8 cellular contexts compared by ENCODE assay signal in the genomic region with DNA sequence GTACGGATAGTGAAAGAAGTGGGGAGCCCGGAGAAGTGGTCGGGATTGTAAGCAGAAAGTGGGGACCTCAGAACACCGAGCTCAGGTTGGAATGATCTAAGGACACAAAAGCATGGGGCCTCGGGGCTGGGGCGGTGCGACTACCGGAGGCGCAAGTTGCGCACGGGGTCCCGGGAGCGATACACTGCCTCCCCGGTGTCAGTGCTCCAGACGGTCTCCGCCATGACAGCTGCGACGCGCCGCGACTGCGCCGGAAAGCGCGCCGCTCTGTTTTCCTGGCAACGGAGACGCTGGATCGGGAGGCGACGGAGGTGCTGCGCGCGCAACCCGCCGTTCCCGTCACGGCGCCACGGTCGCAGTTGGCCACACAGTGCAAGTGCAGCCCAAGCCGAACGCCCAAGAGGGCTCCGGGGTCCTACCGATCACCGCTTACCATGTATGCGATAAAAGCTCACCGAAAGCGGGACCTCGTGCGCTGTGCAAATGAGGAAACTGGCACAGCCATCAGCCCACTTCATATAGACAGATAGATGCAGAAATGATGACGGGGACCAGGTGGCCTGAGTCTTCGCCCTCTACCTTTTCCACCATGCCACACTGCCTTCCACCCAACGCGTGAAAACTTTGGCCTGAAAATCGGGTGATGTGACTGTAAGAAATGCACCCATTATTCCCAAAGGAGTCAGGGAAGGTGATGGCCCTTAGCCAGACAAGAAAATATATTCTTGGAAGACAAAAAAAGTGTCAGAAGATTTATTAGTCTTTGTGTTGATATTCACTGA. TPM values are rescaled to one million over a fixed set of nuclear protein-coding genes. Genes with fewer than 3 reads are reported as not detected.
DNase-seq lines count a peak whose midpoint lies in the region; ATAC-seq and TF ChIP-seq lines count a peak whose summit lies in the region.

A gene (minus strand): TSS at position 249 of the 782 bp plus-strand sequence. CDS start 25 bp downstream, at position 224.

- peak within 1 kb of the TSS; percentile 11 for H2BK5ac ChIP-seq in IMR-90 (ENCODE audit: low read depth, low read length, poor library complexity, severe bottlenecking)

- no peaks in the 10 kb centered on the region for H4K20me1 ChIP-seq in IMR-90 (ENCODE audit: insufficient read depth, low read length)
- H4K20me1 ChIP-seq in OCI-LY3 (ENCODE audit: insufficient read depth, low read length) = no peaks in the 10 kb centered on the region

- DNase-seq in DMS153 treated with DMSO at 0.1 percent for 48 hours (lab: John Stamatoyannopoulos, UW; ENCODE audit: unreplicated experiment) (peak; percentile 82), IMR-90 (peak; percentile 85), activated T-cell treated with anti-CD3 and anti-CD28 coated beads for 1 hour (ENCODE audit: low read depth) (peak; percentile 92), epithelial cell of esophagus (ENCODE audit: low read depth) (peak; percentile 91), mucosa of descending colon (peak; percentile 96 to 98 (median 97))
- peak; percentile 83 to 89 for DNase-seq in stimulated activated CD8-positive, alpha-beta memory T cell treated with anti-CD3 and anti-CD28 coated beads, Interleukin-4, amount 100 ng/mL, for 1 hour (ENCODE audit: low read depth in 2 of 2, low spot score in 1 of 2)

- H3K18ac ChIP-seq in IMR-90 (ENCODE audit: low read depth, low read length) = peak within 1 kb of the TSS; percentile 14; the same call in 1 of the 2 replicates

- H2AFZ ChIP-seq in IMR-90 (replicated peaks; ENCODE audit: low read length, poor library complexity) (peak within 1 kb of the TSS; percentile 99), OCI-LY3 (ENCODE audit: low read depth, low read length) (peak within 1 kb of the TSS; percentile 99)

- no peak within 1 kb of the TSS for H2BK15ac ChIP-seq in IMR-90 (ENCODE audit: low read depth, low read length)

- H4K8ac ChIP-seq in IMR-90 (ENCODE audit: low read depth in 2 of 2, low read length in 2 of 2) = peak within 1 kb of the TSS; percentile 94 to 96

- H3K4me1 ChIP-seq in IMR-90 (ENCODE audit: control insufficient read depth, insufficient read depth, low read length) (peaks cover 3% of the 10 kb centered on the region; the same call in 1 of the 2 replicates), OCI-LY3 (ENCODE audit: low read length) (peaks cover 13% of the 10 kb centered on the region), mucosa of descending colon (ENCODE audit: low read depth) (peaks cover 5% of the 10 kb centered on the region)

- H3K56ac ChIP-seq in IMR-90 (ENCODE audit: extremely low read depth, insufficient read depth, low read length) = peak within 1 kb of the TSS; percentile 37; the same call in 1 of the 2 replicates

- in situ Hi-C loops in IMR-90 (cut with MboI; ENCODE audit: low sequenced_read_pairs) = no loop called here

- dilution Hi-C loops in IMR-90 (cut with HindIII; ENCODE audit: low sequenced_read_pairs, unreplicated experiment) = no loop called here

- peak within 1 kb of the TSS; percentile 83; the same call in 1 of the 2 replicates for H3K23ac ChIP-seq in IMR-90 (ENCODE audit: low read depth, low read length)

- intact Hi-C loops in IMR-90 (cut with micrococcal nuclease) (no loop called here), mucosa of descending colon (cut with DNase I, micrococcal nuclease) (no loop called here)

- peak within 1 kb of the TSS; percentile 69 for H3K4ac ChIP-seq in IMR-90 (ENCODE audit: low read depth, low read length)

- H3K9me1 ChIP-seq in IMR-90 (ENCODE audit: insufficient read depth, low read length) = peaks cover 5% of the 10 kb centered on the region; the same call in 1 of the 2 replicates

- H3K36me3 ChIP-seq in IMR-90 (ENCODE audit: control insufficient read depth, insufficient read depth, low read length) (peaks cover 4% of the 10 kb centered on the region; the same call in 1 of the 2 replicates), OCI-LY3 (replicated peaks; ENCODE audit: low read depth, low read length) (no peaks in the 10 kb centered on the region), mucosa of descending colon (ENCODE audit: low read depth) (no peaks in the 10 kb centered on the region)

- TF ChIP-seq POLR2A in IMR-90 (IDR thresholded peaks at IDR 0.05; ENCODE audit: low read depth, low read length) = peak; percentile 42; the same call in 1 of the 2 replicates

- peak within 1 kb of the TSS; percentile 83 for H3K9ac ChIP-seq in IMR-90 (ENCODE audit: low read depth, low read length)
- peak within 1 kb of the TSS; percentile 73 for H3K9ac ChIP-seq in OCI-LY3 (ENCODE audit: low read length)

- H3K9me3 ChIP-seq in IMR-90 (ENCODE audit: control insufficient read depth, insufficient read depth, low read length) (no peaks in the 10 kb centered on the region), OCI-LY3 (ENCODE audit: insufficient read depth, low read length) (no peaks in the 10 kb centered on the region), mucosa of descending colon (no peaks in the 10 kb centered on the region)

- TF ChIP-seq RAD21 in IMR-90 (IDR thresholded peaks at IDR 0.05; ENCODE audit: low read length) = peak; percentile 22; the same call in 1 of the 2 replicates

- H3K4me3 ChIP-seq in IMR-90 (ENCODE audit: insufficient read depth, low read depth, low read length) (peak within 1 kb of the TSS; percentile 71), OCI-LY3 (ENCODE audit: low read length) (peak within 1 kb of the TSS; percentile 80), epithelial cell of esophagus (ENCODE audit: low read length) (peak within 1 kb of the TSS; percentile 84), mucosa of descending colon (peak within 1 kb of the TSS; percentile 47)

- H3K27me3 ChIP-seq in IMR-90 (ENCODE audit: control insufficient read depth, insufficient read depth, low read length) (no peaks in the 10 kb centered on the region), OCI-LY3 (ENCODE audit: low read depth, low read length) (peaks cover 3% of the 10 kb centered on the region; the same call in 1 of the 2 replicates)

- no peaks in the 10 kb centered on the region for H3K79me2 ChIP-seq in OCI-LY3 (ENCODE audit: low read length)

- peak within 1 kb of the TSS; percentile 26; the same call in 1 of the 2 replicates for H2BK120ac ChIP-seq in IMR-90 (ENCODE audit: low read depth, low read length)

- H3K27ac ChIP-seq in IMR-90 (ENCODE audit: insufficient read depth, low read length) (peak within 1 kb of the TSS; percentile 63), OCI-LY3 (ENCODE audit: low read length) (peak within 1 kb of the TSS; percentile 30)

- WGBS in IMR-90 (ENCODE audit: extremely low coverage in 2 of 2, insufficient read length in 1 of 2), 2 experiments = 1% methylated on average over 43 of the region's 56 CpGs; no CpG with 5 or more reads in 1 of the 2 experiments

- TF ChIP-seq CTCF in IMR-90 (conservative IDR thresholded peaks at IDR 0.05; ENCODE audit: low read depth, low read length) (peak; percentile 59), OCI-LY3 (IDR thresholded peaks at IDR 0.05; ENCODE audit: low read depth, low read length) (peak; percentile 47), epithelial cell of esophagus (IDR thresholded peaks at IDR 0.05; ENCODE audit: insufficient read depth, low read depth, low read length, missing control alignments) (peak; percentile 64), mucosa of descending colon (IDR thresholded peaks at IDR 0.05) (peak; percentile 79)

- CTCF ChIA-PET in IMR-90 (lab: Yijun Ruan, JAX) = interaction anchor here (0.5 to 0.6 kb wide), 2 partner anchors 12 to 340 kb away, joined by 3 to 4 read pairs; no protein-coding TSS in a partner anchor

- peak within 1 kb of the TSS; percentile 96 for H4K5ac ChIP-seq in IMR-90 (ENCODE audit: low read depth, low read length)

- H3K14ac ChIP-seq in IMR-90 (replicated peaks; ENCODE audit: low read depth, low read length) = peak within 1 kb of the TSS; percentile 85

- no peak within 1 kb of the TSS for H2AK5ac ChIP-seq in IMR-90 (ENCODE audit: low read depth, low read length)

- peak; percentile 95 for ATAC-seq in GM21528 (IDR thresholded peaks at IDR 0.05; ENCODE audit: low FRiP score, unreplicated experiment)
- ATAC-seq in IMR-90 (ENCODE audit: low read depth) = peak; percentile 100
- peak; percentile 99 for ATAC-seq in mucosa of descending colon

- peak within 1 kb of the TSS; percentile 57 for H4K91ac ChIP-seq in IMR-90 (ENCODE audit: insufficient read depth, low read depth, low read length)

- H2BK20ac ChIP-seq in IMR-90 (ENCODE audit: low read depth, low read length) = no peak within 1 kb of the TSS

- POLR2A ChIA-PET in IMR-90 (lab: Charles Lee; ENCODE audit: unreplicated experiment) = no interaction called here

- H3K4me2 ChIP-seq in IMR-90 (ENCODE audit: low read depth, low read length) = peak within 1 kb of the TSS; percentile 94
- H3K4me2 ChIP-seq in OCI-LY3 (ENCODE audit: low read length) = peak within 1 kb of the TSS; percentile 82

- BruUV-seq in IMR-90 (replicated peaks; lab: Mats Ljungman, UMichigan) = no TSS peak

- H3K79me1 ChIP-seq in IMR-90 (ENCODE audit: low read depth in 1 of 2, low read length in 2 of 2) = peaks cover 5% of the 10 kb centered on the region in 2 experiments; a peak in 2 of 4 replicates

- H2AK9ac ChIP-seq in IMR-90 (replicated peaks; ENCODE audit: low read depth, low read length, poor library complexity) = peak within 1 kb of the TSS; percentile 28

TF ChIP-seq in IMR-90, 13 proteins besides CTCF, POLR2A, EP300 and RAD21:
- TF ChIP-seq MXI1 (IDR thresholded peaks at IDR 0.05; ENCODE audit: borderline replicate concordance, low read depth, low read length) (peak; percentile 87), RCOR1 (IDR thresholded peaks at IDR 0.05; ENCODE audit: insufficient replicate concordance, low read length) (no peak), MAZ (IDR thresholded peaks at IDR 0.05; ENCODE audit: borderline replicate concordance, low read depth, low read length) (0 out of 2 replicates have a peak, but pooled peaks have one; percentile 21)

RNA-seq across cellular contexts. Expression of the gene that starts here (rescaled TPM):
- total RNA-seq in IMR-90 (2012; rRNA removed) (8.9 and 11.5 TPM in 2 replicates), mucosa of descending colon (10 to 100 TPM; 12.9 to 18.5 (median 14.7) TPM)
- 11.0 and 13.2 TPM in 2 replicates for polyA plus RNA-seq in IMR-90 (2012; rRNA removed)
- polyA plus RNA-seq in IMR-90 (2012; cell fraction: cytosol; rRNA removed) = 5.2 and 6.8 TPM in 2 replicates
- 18.8 and 24.9 TPM in 2 replicates for polyA plus RNA-seq in IMR-90 (2012; cell fraction: nucleus; rRNA removed; ENCODE audit: low replicate concordance)

Comparison
In these comparisons a context has a peak if more than half of its experiments do, and no peak if none do; other contexts are left out.
1. Peak in every context shown above with its lines: DNase-seq, ATAC-seq, H3K4me3 ChIP-seq and H3K27ac ChIP-seq.